Comparison of ENCODE assay signal across 1 cellular context in the genomic region with DNA sequence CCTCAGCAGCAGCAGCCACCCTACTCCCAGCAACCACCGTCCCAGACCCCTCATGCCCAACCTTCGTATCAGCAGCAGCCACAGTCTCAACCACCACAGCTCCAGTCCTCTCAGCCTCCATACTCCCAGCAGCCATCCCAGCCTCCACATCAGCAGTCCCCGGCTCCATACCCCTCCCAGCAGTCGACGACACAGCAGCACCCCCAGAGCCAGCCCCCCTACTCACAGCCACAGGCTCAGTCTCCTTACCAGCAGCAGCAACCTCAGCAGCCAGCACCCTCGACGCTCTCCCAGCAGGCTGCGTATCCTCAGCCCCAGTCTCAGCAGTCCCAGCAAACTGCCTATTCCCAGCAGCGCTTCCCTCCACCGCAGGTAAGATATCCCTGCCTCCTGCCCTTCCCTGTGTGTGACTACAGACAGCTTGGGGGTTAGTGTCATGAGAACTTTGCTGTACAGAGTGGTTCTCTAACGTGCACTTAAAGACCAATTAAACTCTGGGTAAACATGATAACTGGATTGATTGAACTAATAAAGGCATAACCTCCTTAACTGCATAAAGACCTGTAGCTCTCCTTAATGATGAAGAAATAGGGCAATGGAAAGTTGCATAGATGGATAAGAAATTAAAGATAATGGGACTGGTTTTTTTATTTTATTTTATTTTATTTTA.
TF ChIP-seq lines count a peak whose summit lies in the region.

No MANE protein-coding gene starts in this region.

TF ChIP-seq in K562, 482 proteins besides CTCF, POLR2A, EP300 and RAD21 (continues in another document):
- 0 out of 2 replicates have a peak, but pooled peaks have one; percentile 70 for TF ChIP-seq TAF15 (IDR thresholded peaks at IDR 0.05; ENCODE audit: low read depth, low read length)
- 0 out of 2 replicates have a peak, but pooled peaks have one; percentile 14 for TF ChIP-seq USF1 (CRISPR knock-in tag; IDR thresholded peaks at IDR 0.05)
- TF ChIP-seq YY1 (IDR thresholded peaks at IDR 0.05; ENCODE audit: borderline replicate concordance in 1 of 3, control insufficient read depth in 1 of 3, extremely low read depth in 1 of 3, insufficient read depth in 3 of 3, insufficient read length in 1 of 3, insufficient replicate concordance in 2 of 3, low read depth in 1 of 3, low read length in 2 of 3) = no peak
- no peak for TF ChIP-seq BACH1 (tag; IDR thresholded peaks at IDR 0.05)
- peak; percentile 35 for TF ChIP-seq RBM22 (IDR thresholded peaks at IDR 0.05; ENCODE audit: low read depth, low read length, poor library complexity, severe bottlenecking)
- no peak for TF ChIP-seq BCLAF1 (IDR thresholded peaks at IDR 0.05; ENCODE audit: borderline replicate concordance in 1 of 2, control insufficient read depth in 1 of 2, low read depth in 2 of 2, low read length in 1 of 2)
- TF ChIP-seq, protein P1, sequence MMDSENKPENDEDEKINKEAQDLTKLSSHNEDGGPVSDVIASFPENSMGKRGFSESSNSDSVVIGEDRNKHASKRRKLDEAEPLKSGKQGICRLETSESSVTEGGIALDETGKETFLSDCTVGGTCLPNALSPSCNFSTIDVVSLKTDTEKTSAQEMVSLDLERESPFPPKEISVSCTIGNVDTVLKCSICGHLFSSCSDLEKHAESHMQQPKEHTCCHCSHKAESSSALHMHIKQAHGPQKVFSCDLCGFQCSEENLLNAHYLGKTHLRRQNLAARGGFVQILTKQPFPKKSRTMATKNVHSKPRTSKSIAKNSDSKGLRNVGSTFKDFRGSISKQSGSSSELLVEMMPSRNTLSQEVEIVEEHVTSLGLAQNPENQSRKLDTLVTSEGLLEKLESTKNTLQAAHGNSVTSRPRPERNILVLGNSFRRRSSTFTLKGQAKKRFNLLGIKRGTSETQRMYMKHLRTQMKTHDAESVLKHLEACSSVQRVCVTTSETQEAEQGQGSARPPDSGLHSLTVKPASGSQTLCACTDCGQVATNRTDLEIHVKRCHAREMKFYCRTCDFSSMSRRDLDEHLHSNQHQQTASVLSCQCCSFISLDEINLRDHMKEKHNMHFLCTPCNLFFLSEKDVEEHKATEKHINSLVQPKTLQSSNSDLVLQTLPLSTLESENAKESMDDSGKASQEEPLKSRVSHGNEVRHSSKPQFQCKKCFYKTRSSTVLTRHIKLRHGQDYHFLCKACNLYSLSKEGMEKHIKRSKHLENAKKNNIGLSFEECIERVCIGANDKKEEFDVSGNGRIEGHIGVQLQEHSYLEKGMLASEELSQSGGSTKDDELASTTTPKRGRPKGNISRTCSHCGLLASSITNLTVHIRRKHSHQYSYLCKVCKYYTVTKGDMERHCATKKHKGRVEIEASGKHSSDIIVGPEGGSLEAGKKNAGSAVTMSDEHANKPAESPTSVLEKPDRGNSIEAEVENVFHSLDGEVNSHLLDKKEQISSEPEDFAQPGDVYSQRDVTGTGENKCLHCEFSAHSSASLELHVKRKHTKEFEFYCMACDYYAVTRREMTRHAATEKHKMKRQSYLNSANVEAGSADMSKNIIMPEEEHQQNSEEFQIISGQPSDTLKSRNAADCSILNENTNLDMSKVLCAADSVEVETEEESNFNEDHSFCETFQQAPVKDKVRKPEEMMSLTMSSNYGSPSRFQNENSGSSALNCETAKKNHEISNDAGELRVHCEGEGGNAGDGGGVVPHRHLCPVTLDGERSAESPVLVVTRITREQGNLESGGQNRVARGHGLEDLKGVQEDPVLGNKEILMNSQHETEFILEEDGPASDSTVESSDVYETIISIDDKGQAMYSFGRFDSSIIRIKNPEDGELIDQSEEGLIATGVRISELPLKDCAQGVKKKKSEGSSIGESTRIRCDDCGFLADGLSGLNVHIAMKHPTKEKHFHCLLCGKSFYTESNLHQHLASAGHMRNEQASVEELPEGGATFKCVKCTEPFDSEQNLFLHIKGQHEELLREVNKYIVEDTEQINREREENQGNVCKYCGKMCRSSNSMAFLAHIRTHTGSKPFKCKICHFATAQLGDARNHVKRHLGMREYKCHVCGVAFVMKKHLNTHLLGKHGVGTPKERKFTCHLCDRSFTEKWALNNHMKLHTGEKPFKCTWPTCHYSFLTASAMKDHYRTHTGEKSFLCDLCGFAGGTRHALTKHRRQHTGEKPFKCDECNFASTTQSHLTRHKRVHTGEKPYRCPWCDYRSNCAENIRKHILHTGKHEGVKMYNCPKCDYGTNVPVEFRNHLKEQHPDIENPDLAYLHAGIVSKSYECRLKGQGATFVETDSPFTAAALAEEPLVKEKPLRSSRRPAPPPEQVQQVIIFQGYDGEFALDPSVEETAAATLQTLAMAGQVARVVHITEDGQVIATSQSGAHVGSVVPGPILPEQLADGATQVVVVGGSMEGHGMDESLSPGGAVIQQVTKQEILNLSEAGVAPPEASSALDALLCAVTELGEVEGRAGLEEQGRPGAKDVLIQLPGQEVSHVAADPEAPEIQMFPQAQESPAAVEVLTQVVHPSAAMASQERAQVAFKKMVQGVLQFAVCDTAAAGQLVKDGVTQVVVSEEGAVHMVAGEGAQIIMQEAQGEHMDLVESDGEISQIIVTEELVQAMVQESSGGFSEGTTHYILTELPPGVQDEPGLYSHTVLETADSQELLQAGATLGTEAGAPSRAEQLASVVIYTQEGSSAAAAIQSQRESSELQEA (IDR thresholded peaks at IDR 0.05; ENCODE audit: low read depth) = no peak
- TF ChIP-seq GTF2A2 (tag; IDR thresholded peaks at IDR 0.05) = no peak
- TF ChIP-seq NFE2 (IDR thresholded peaks at IDR 0.05; ENCODE audit: low read depth) = no peak
- no peak for TF ChIP-seq ZNF23 (CRISPR knock-in tag; IDR thresholded peaks at IDR 0.05)
- TF ChIP-seq, protein P2, sequence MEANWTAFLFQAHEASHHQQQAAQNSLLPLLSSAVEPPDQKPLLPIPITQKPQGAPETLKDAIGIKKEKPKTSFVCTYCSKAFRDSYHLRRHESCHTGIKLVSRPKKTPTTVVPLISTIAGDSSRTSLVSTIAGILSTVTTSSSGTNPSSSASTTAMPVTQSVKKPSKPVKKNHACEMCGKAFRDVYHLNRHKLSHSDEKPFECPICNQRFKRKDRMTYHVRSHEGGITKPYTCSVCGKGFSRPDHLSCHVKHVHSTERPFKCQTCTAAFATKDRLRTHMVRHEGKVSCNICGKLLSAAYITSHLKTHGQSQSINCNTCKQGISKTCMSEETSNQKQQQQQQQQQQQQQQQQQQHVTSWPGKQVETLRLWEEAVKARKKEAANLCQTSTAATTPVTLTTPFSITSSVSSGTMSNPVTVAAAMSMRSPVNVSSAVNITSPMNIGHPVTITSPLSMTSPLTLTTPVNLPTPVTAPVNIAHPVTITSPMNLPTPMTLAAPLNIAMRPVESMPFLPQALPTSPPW (CRISPR knock-in tag; IDR thresholded peaks at IDR 0.05) = no peak
- TF ChIP-seq HIVEP1 (CRISPR knock-in tag; IDR thresholded peaks at IDR 0.05) = no peak
- TF ChIP-seq POLR2G (IDR thresholded peaks at IDR 0.05; ENCODE audit: low read depth, low read length) = peak; percentile 53
- no peak for TF ChIP-seq IFI16 (CRISPR knock-in tag; IDR thresholded peaks at IDR 0.05)
- no peak for TF ChIP-seq BHLHE40 (IDR thresholded peaks at IDR 0.05; ENCODE audit: low read length)
- TF ChIP-seq ZNF124 (CRISPR knock-in tag; IDR thresholded peaks at IDR 0.05) = no peak
- TF ChIP-seq, protein P3, sequence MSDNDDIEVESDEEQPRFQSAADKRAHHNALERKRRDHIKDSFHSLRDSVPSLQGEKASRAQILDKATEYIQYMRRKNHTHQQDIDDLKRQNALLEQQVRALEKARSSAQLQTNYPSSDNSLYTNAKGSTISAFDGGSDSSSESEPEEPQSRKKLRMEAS (CRISPR knock-in tag; IDR thresholded peaks at IDR 0.05) = peak; percentile 29; the same call in 1 of the 2 replicates
- no peak for TF ChIP-seq ZNF224 (CRISPR knock-in tag; IDR thresholded peaks at IDR 0.05)
- no peak for TF ChIP-seq NONO (IDR thresholded peaks at IDR 0.05; ENCODE audit: low read depth in 2 of 2, low read length in 1 of 2)
- TF ChIP-seq, protein P4, sequence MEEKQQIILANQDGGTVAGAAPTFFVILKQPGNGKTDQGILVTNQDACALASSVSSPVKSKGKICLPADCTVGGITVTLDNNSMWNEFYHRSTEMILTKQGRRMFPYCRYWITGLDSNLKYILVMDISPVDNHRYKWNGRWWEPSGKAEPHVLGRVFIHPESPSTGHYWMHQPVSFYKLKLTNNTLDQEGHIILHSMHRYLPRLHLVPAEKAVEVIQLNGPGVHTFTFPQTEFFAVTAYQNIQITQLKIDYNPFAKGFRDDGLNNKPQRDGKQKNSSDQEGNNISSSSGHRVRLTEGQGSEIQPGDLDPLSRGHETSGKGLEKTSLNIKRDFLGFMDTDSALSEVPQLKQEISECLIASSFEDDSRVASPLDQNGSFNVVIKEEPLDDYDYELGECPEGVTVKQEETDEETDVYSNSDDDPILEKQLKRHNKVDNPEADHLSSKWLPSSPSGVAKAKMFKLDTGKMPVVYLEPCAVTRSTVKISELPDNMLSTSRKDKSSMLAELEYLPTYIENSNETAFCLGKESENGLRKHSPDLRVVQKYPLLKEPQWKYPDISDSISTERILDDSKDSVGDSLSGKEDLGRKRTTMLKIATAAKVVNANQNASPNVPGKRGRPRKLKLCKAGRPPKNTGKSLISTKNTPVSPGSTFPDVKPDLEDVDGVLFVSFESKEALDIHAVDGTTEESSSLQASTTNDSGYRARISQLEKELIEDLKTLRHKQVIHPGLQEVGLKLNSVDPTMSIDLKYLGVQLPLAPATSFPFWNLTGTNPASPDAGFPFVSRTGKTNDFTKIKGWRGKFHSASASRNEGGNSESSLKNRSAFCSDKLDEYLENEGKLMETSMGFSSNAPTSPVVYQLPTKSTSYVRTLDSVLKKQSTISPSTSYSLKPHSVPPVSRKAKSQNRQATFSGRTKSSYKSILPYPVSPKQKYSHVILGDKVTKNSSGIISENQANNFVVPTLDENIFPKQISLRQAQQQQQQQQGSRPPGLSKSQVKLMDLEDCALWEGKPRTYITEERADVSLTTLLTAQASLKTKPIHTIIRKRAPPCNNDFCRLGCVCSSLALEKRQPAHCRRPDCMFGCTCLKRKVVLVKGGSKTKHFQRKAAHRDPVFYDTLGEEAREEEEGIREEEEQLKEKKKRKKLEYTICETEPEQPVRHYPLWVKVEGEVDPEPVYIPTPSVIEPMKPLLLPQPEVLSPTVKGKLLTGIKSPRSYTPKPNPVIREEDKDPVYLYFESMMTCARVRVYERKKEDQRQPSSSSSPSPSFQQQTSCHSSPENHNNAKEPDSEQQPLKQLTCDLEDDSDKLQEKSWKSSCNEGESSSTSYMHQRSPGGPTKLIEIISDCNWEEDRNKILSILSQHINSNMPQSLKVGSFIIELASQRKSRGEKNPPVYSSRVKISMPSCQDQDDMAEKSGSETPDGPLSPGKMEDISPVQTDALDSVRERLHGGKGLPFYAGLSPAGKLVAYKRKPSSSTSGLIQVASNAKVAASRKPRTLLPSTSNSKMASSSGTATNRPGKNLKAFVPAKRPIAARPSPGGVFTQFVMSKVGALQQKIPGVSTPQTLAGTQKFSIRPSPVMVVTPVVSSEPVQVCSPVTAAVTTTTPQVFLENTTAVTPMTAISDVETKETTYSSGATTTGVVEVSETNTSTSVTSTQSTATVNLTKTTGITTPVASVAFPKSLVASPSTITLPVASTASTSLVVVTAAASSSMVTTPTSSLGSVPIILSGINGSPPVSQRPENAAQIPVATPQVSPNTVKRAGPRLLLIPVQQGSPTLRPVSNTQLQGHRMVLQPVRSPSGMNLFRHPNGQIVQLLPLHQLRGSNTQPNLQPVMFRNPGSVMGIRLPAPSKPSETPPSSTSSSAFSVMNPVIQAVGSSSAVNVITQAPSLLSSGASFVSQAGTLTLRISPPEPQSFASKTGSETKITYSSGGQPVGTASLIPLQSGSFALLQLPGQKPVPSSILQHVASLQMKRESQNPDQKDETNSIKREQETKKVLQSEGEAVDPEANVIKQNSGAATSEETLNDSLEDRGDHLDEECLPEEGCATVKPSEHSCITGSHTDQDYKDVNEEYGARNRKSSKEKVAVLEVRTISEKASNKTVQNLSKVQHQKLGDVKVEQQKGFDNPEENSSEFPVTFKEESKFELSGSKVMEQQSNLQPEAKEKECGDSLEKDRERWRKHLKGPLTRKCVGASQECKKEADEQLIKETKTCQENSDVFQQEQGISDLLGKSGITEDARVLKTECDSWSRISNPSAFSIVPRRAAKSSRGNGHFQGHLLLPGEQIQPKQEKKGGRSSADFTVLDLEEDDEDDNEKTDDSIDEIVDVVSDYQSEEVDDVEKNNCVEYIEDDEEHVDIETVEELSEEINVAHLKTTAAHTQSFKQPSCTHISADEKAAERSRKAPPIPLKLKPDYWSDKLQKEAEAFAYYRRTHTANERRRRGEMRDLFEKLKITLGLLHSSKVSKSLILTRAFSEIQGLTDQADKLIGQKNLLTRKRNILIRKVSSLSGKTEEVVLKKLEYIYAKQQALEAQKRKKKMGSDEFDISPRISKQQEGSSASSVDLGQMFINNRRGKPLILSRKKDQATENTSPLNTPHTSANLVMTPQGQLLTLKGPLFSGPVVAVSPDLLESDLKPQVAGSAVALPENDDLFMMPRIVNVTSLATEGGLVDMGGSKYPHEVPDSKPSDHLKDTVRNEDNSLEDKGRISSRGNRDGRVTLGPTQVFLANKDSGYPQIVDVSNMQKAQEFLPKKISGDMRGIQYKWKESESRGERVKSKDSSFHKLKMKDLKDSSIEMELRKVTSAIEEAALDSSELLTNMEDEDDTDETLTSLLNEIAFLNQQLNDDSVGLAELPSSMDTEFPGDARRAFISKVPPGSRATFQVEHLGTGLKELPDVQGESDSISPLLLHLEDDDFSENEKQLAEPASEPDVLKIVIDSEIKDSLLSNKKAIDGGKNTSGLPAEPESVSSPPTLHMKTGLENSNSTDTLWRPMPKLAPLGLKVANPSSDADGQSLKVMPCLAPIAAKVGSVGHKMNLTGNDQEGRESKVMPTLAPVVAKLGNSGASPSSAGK (IDR thresholded peaks at IDR 0.05) = no peak
- no peak for TF ChIP-seq COPS2 (conservative IDR thresholded peaks at IDR 0.05)
- no peak for TF ChIP-seq SREBF2 (CRISPR knock-in tag; IDR thresholded peaks at IDR 0.05)
- TF ChIP-seq HDAC1 (IDR thresholded peaks at IDR 0.05) = no peak
- no peak for TF ChIP-seq HNRNPUL1 (IDR thresholded peaks at IDR 0.05; ENCODE audit: low read length)
